Comparison of ENCODE assay signal across 10 cellular contexts in the genomic region with DNA sequence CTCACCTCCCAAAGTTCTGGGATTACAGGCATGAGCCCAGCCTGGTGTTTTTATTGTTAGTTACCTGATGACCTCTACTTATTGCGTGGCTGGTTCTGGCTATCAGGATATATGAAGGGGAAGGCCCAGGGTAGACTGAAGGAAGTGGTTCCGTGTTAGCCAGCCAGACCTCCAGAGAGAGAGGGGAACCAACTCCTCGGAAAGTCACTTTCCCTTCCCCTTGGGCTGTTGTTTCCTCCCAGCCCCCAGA. TPM values are rescaled to one million over a fixed set of nuclear protein-coding genes. Genes with fewer than 3 reads are reported as not detected.
A peak's percentile ranks its signal among the peaks of the same experiment; 100 is the strongest.
DNase-seq lines count a peak whose midpoint lies in the region; ATAC-seq, FAIRE-seq and TF ChIP-seq lines count a peak whose summit lies in the region.
"Had no signal": no experiment of that assay in that cellular context is flagged by ENCODE, and none has a peak within 500 bp of the region (broad histone marks: within the 10 kb centered on the region; RNA-seq: fewer than 3 reads in every experiment).

No MANE protein-coding gene starts in this region.

- H3K4me1 Mint-ChIP-seq in CD8-positive, alpha-beta T cell (ENCODE audit: low read depth) = peaks cover 63% of the 10 kb centered on the region

- intact Hi-C loops in CD8-positive, alpha-beta T cell (cut with DNase I, micrococcal nuclease) = loop anchor here (2.0 to 10.0 kb wide), 3 partner anchors 13 to 405 kb away; a partner anchor contains a TSS
- intact Hi-C loops in Panc1 (cut with micrococcal nuclease; ENCODE audit: unreplicated experiment) = no loop called here
- intact Hi-C loops in right lobe of liver (cut with DNase I) = no loop called here

- no peak for TF ChIP-seq POLR2A in right lobe of liver (IDR thresholded peaks at IDR 0.05)

- BruUV-seq in Panc1 (replicated peaks; lab: Mats Ljungman, UMichigan) = no TSS peak

- CTCF ChIA-PET in CD8-positive, alpha-beta T cell (lab: Charles Lee) = interaction anchor here (1.6 to 4.1 kb wide), 5 partner anchors 10 to 60 kb away, joined by 5 to 27 read pairs (median 7); no protein-coding TSS in a partner anchor
- CTCF ChIA-PET in Panc1 (lab: Charles Lee) = no interaction called here

- H3K27me3 Mint-ChIP-seq in CD8-positive, alpha-beta T cell (ENCODE audit: low read depth) = no peaks in the 10 kb centered on the region

- H3K4me3 ChIP-seq in CD8-positive, alpha-beta T cell (ENCODE audit: low read depth, low read length) = peak overlapping the region; percentile 28
- H3K4me3 ChIP-seq in Panc1 (ENCODE audit: low read depth in 2 of 2, low read length in 2 of 2) (no peak overlapping the region), right lobe of liver (no peak overlapping the region)

- H3K9me3 Mint-ChIP-seq in CD8-positive, alpha-beta T cell = peaks cover 10% of the 10 kb centered on the region
- H3K9me3 Mint-ChIP-seq: neural crest cell had no signal

- peaks cover 13% of the 10 kb centered on the region for H3K36me3 Mint-ChIP-seq in CD8-positive, alpha-beta T cell

- peak overlapping the region; percentile 89 for H3K4me3 Mint-ChIP-seq in CD8-positive, alpha-beta T cell
- H3K4me3 Mint-ChIP-seq: neural crest cell had no signal

- H3K27ac Mint-ChIP-seq in CD8-positive, alpha-beta T cell = peak overlapping the region; percentile 96

- H3K27me3 ChIP-seq in CD8-positive, alpha-beta T cell (ENCODE audit: insufficient read depth, low read length) = no peaks in the 10 kb centered on the region
- H3K27me3 ChIP-seq in Panc1 (ENCODE audit: control insufficient read depth, insufficient read depth, low read length) = no peaks in the 10 kb centered on the region
- no peaks in the 10 kb centered on the region for H3K27me3 ChIP-seq in right lobe of liver

- in situ Hi-C loops in Panc1 (cut with HindIII; ENCODE audit: low pct_unique_long_range_greater_than_20kb, low sequenced_read_pairs) = no loop called here

- TF ChIP-seq CTCF in CD8-positive, alpha-beta T cell (IDR thresholded peaks at IDR 0.05) = no peak
- TF ChIP-seq CTCF in Panc1 (IDR thresholded peaks at IDR 0.05) = no peak
- no peak for TF ChIP-seq CTCF in right lobe of liver (IDR thresholded peaks at IDR 0.05)
- TF ChIP-seq CTCF in D721Med (IDR thresholded peaks at IDR 0.05; ENCODE audit: insufficient read depth, missing control alignments) = no peak

- no peaks in the 10 kb centered on the region for H3K36me3 ChIP-seq in CD8-positive, alpha-beta T cell (ENCODE audit: insufficient read depth, low read length)
- H3K36me3 ChIP-seq in Panc1 (ENCODE audit: control insufficient read depth, insufficient read depth, low read length) (no peaks in the 10 kb centered on the region), right lobe of liver (no peaks in the 10 kb centered on the region)

- no peaks in the 10 kb centered on the region for H3K9me3 ChIP-seq in CD8-positive, alpha-beta T cell (ENCODE audit: low read length)
- H3K9me3 ChIP-seq in Panc1 (ENCODE audit: control insufficient read depth, insufficient read depth, low read depth, low read length) (no peaks in the 10 kb centered on the region), right lobe of liver (no peaks in the 10 kb centered on the region)

- 46% methylated on average over 2 of the region's 3 CpGs for WGBS in right lobe of liver (ENCODE audit: insufficient coverage, low coverage, low lambda C conversion rate, missing lambda C conversion rate)

- POLR2A ChIA-PET in CD8-positive, alpha-beta T cell (lab: Charles Lee) = interaction anchor here (0.6 to 10.0 kb wide), 7 partner anchors 10 to 88 kb away, joined by 3 to 86 read pairs (median 7); a partner anchor contains a TSS
- POLR2A ChIA-PET in Panc1 (lab: Charles Lee) = no interaction called here

- peak overlapping the region; percentile 46 for H3K27ac ChIP-seq in CD8-positive, alpha-beta T cell (ENCODE audit: low read depth, low read length)
- H3K27ac ChIP-seq in Panc1 (ENCODE audit: low read length) = peak overlapping the region; percentile 79
- H3K27ac ChIP-seq in right lobe of liver = peak overlapping the region in 2 of 3 donors; percentile 37 to 40
- H3K27ac ChIP-seq: VCaP had no signal

- peaks cover 45% of the 10 kb centered on the region for H3K4me1 ChIP-seq in CD8-positive, alpha-beta T cell (ENCODE audit: insufficient read depth, low read length)
- H3K4me1 ChIP-seq in Panc1 (ENCODE audit: control insufficient read depth, insufficient read depth, low read length) (peaks cover 29% of the 10 kb centered on the region), right lobe of liver (peaks cover 0 to 2% (median 0%) of the 10 kb centered on the region in 4 donors)

- no peak for FAIRE-seq in D721Med (lab: Jason Lieb, UNC)

- no peak for DNase-seq in CD8-positive, alpha-beta T cell
- DNase-seq in Panc1 (ENCODE audit: low read depth, low spot score) (no peak), right lobe of liver (no peak), D721Med (ENCODE audit: insufficient read length, low spot score) (no peak), NCI-H774 (lab: John Stamatoyannopoulos, UW) (no peak)
- no peak for DNase-seq in effector CD8-positive, alpha-beta T cell (lab: John Stamatoyannopoulos, UW)

- ATAC-seq in CD8-positive, alpha-beta T cell = no peak
- ATAC-seq in GM21717 (IDR thresholded peaks at IDR 0.05; ENCODE audit: unreplicated experiment) = peak; percentile 13
- ATAC-seq in Panc1 = peak; percentile 15; the same call in 1 of the 2 replicates
- peak; percentile 30 to 44 (median 41) for ATAC-seq in right lobe of liver
- no peak for ATAC-seq in HG02973 (IDR thresholded peaks at IDR 0.05; ENCODE audit: unreplicated experiment)

RNA-seq across cellular contexts. Expression of a gene that starts 2.5 kb away (rescaled TPM):
- 10 to 100 TPM; 42.4 to 44.3 TPM for total RNA-seq in CD8-positive, alpha-beta T cell
- 1.4 TPM for total RNA-seq in Panc1 (2021; ENCODE audit: unreplicated experiment)
- 1.3 TPM for polyA plus RNA-seq in Panc1 (2012; ENCODE audit: insufficient read length)
- 1 to 10 TPM; 2.4 to 8.4 (median 5.0) TPM for total RNA-seq in right lobe of liver

Comparison
In these comparisons a context has a peak if more than half of its experiments do, and no peak if none do; other contexts are left out.
1. ATAC-seq: peak in GM21717 (single experiment), Panc1 (single experiment) and right lobe of liver (4 of 4); none in CD8-positive, alpha-beta T cell (single experiment) and HG02973 (single experiment).
2. RNA of a gene that starts 2.5 kb away (total RNA-seq): 42.4 to 44.3 TPM in CD8-positive, alpha-beta T cell; 2.4 to 8.4 TPM in right lobe of liver and 1.4 TPM in Panc1 (single experiment); every median in the first group is over 4 times any median in the second.
3. intact Hi-C loops: an anchor here in CD8-positive, alpha-beta T cell (2.0 to 10.0 kb wide); none called in Panc1 and right lobe of liver.
4. Peak in every context shown above with its lines, with median percentiles within 50 percentile points of each other: H3K27ac ChIP-seq.